ENCODE assay signal across 19 cellular contexts in the genomic region with DNA sequence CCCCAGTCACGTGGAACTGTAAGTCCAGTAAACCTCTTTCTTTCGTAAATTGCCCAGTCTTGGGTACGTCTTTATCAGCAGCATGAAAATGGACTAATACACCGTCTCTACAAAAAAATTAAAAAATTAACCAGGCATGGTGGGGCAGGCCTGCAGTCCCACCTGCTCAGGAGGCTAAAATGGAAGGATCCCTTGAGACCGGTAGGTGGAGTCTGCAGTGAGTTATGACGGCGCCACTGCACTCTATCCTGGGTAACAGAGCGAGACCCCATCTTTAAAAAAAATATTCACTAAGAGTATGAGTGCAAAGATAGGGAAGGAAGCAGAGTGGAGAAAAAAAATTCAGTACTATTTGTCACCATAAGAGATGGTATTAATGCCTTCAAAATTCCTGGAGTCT. TPM values are rescaled to one million over a fixed set of nuclear protein-coding genes. Genes with fewer than 3 reads are reported as not detected.
DNase-seq lines count a peak whose midpoint lies in the region; ATAC-seq and TF ChIP-seq lines count a peak whose summit lies in the region.
"Had no signal": no experiment of that assay in that cellular context is flagged by ENCODE, and none has a peak within 500 bp of the region (broad histone marks: within the 10 kb centered on the region; RNA-seq: fewer than 3 reads in every experiment).

No MANE protein-coding gene starts in this region.

- no peak for TF ChIP-seq CTCF in CD14-positive monocyte (IDR thresholded peaks at IDR 0.05)
- TF ChIP-seq CTCF in Calu3 (IDR thresholded peaks at IDR 0.05; ENCODE audit: unreplicated experiment), result no peak

- intact Hi-C loops in CD14-positive monocyte (cut with micrococcal nuclease) (loop anchor here in 1 of 2 donors (10.0 kb wide), 1 partner anchor 54 kb away; a partner anchor contains a TSS), Calu3 (cut with micrococcal nuclease; ENCODE audit: unreplicated experiment) (no loop called here), sciatic nerve (cut with DNase I) (no loop called here)
- intact Hi-C loops in activated T-helper 2 cell treated with anti-CD3 and anti-CD28 coated beads, Interferon-gamma antibody, Interleukin-2, Interleukin-4, amounts not matched to agents 10 μg/mL and 5 μg/mL and 100 μg/mL, durations not matched to agents 14 hours and 24 hours and 36 hours (cut with micrococcal nuclease), result no loop called here

- ATAC-seq in naive B cell (ENCODE audit: low read depth in 2 of 2) (peak; percentile 81 to 87), sciatic nerve (no peak), GM18517 (IDR thresholded peaks at IDR 0.05; ENCODE audit: unreplicated experiment) (no peak)

- H3K4me3 Mint-ChIP-seq in CD14-positive monocyte (no peak overlapping the region), Calu3 (ENCODE audit: low read depth, unreplicated experiment) (no peak overlapping the region), naive B cell (peak overlapping the region in 3 of 8 donors; percentile 38 to 78 (median 45))
- H3K4me3 Mint-ChIP-seq in activated T-helper 2 cell treated with anti-CD3 and anti-CD28 coated beads, Interferon-gamma antibody, Interleukin-2, Interleukin-4, amounts not matched to agents 10 μg/mL and 5 μg/mL and 100 μg/mL, durations not matched to agents 14 hours and 24 hours and 36 hours (ENCODE audit: low read depth), result no peak overlapping the region
- H3K4me3 Mint-ChIP-seq: CD4-positive, CD25-positive, alpha-beta regulatory T cell had no signal

- CTCF ChIA-PET in Calu3 (lab: Charles Lee), result no interaction called here

- no peaks in the 10 kb centered on the region for H3K27me3 Mint-ChIP-seq in CD14-positive monocyte (ENCODE audit: low read depth in 3 of 3)
- H3K27me3 Mint-ChIP-seq in Calu3 (ENCODE audit: unreplicated experiment), result no peaks in the 10 kb centered on the region
- H3K27me3 Mint-ChIP-seq in activated T-helper 2 cell treated with anti-CD3 and anti-CD28 coated beads, Interferon-gamma antibody, Interleukin-2, Interleukin-4, amounts not matched to agents 10 μg/mL and 5 μg/mL and 100 μg/mL, durations not matched to agents 14 hours and 24 hours and 36 hours (ENCODE audit: low read depth), result no peaks in the 10 kb centered on the region
- no peaks in the 10 kb centered on the region for H3K27me3 Mint-ChIP-seq in naive B cell
- H3K27me3 Mint-ChIP-seq: CD4-positive, CD25-positive, alpha-beta regulatory T cell had no signal

- H3K36me3 Mint-ChIP-seq in CD14-positive monocyte (peaks cover 46 to 60% of the 10 kb centered on the region in 2 donors), Calu3 (ENCODE audit: insufficient read depth, unreplicated experiment) (peaks cover 66% of the 10 kb centered on the region), naive B cell (peaks cover 7 to 15% of the 10 kb centered on the region in 2 donors)
- H3K36me3 Mint-ChIP-seq in activated T-helper 2 cell treated with anti-CD3 and anti-CD28 coated beads, Interferon-gamma antibody, Interleukin-2, Interleukin-4, amounts not matched to agents 10 μg/mL and 5 μg/mL and 100 μg/mL, durations not matched to agents 14 hours and 24 hours and 36 hours (ENCODE audit: low read depth), result peaks cover 56% of the 10 kb centered on the region

- H3K9me3 Mint-ChIP-seq in CD14-positive monocyte (peaks cover 0 to 4% (median 0%) of the 10 kb centered on the region in 7 donors), Calu3 (ENCODE audit: low read depth, unreplicated experiment) (no peaks in the 10 kb centered on the region), naive B cell (peaks cover 0 to 6% (median 4%) of the 10 kb centered on the region in 7 donors)
- no peaks in the 10 kb centered on the region for H3K9me3 Mint-ChIP-seq in activated T-helper 2 cell treated with anti-CD3 and anti-CD28 coated beads, Interferon-gamma antibody, Interleukin-2, Interleukin-4, amounts not matched to agents 10 μg/mL and 5 μg/mL and 100 μg/mL, durations not matched to agents 14 hours and 24 hours and 36 hours
- H3K9me3 Mint-ChIP-seq: CD4-positive, CD25-positive, alpha-beta regulatory T cell had no signal

- DNase-seq in CD14-positive monocyte (ENCODE audit: low spot score) (no peak), Calu3 (no peak), naive B cell (peak; percentile 15), NCI-H1694 treated with DMSO at 0.1 percent for 48 hours (lab: John Stamatoyannopoulos, UW) (no peak), GDM1 (lab: John Stamatoyannopoulos, UW) (no peak), sciatic nerve (ENCODE audit: low spot score) (no peak)
- DNase-seq in activated T-helper 2 cell treated with anti-CD3 and anti-CD28 coated beads, Interferon-gamma antibody, Interleukin-2, Interleukin-4, amounts not matched to agents 10 μg/mL and 5 μg/mL and 100 μg/mL, durations not matched to agents 14 hours and 24 hours and 36 hours (ENCODE audit: low spot score), result no peak
- DNase-seq: AML-193; CD4-positive, CD25-positive, alpha-beta regulatory T cell; DMS53; KG1; NCI-H187; NCI-H2107; NCI-H510A treated with DMSO at 0.1 percent for 48 hours; NCI-H774; OCI-M1; Right ventricle myocardium superior; SW 1271 had no signal

- BruUV-seq in Calu3 (replicated peaks; lab: Mats Ljungman, UMichigan), result no TSS peak

- H3K4me1 Mint-ChIP-seq in CD14-positive monocyte (peaks cover 9% of the 10 kb centered on the region), Calu3 (ENCODE audit: low read depth, unreplicated experiment) (peaks cover 14% of the 10 kb centered on the region), naive B cell (peaks cover 18 to 73% (median 39%) of the 10 kb centered on the region in 3 donors)
- peaks cover 20% of the 10 kb centered on the region for H3K4me1 Mint-ChIP-seq in activated T-helper 2 cell treated with anti-CD3 and anti-CD28 coated beads, Interferon-gamma antibody, Interleukin-2, Interleukin-4, amounts not matched to agents 10 μg/mL and 5 μg/mL and 100 μg/mL, durations not matched to agents 14 hours and 24 hours and 36 hours (ENCODE audit: low read depth)

- H3K27ac Mint-ChIP-seq in CD14-positive monocyte, result peak overlapping the region in 4 of 7 donors; percentile 3 to 81 (median 28)
- peak overlapping the region; percentile 25 for H3K27ac Mint-ChIP-seq in Calu3 (ENCODE audit: unreplicated experiment)
- peak overlapping the region; percentile 30 for H3K27ac Mint-ChIP-seq in activated T-helper 2 cell treated with anti-CD3 and anti-CD28 coated beads, Interferon-gamma antibody, Interleukin-2, Interleukin-4, amounts not matched to agents 10 μg/mL and 5 μg/mL and 100 μg/mL, durations not matched to agents 14 hours and 24 hours and 36 hours
- peak overlapping the region in 5 of 6 donors; percentile 63 to 94 (median 89) for H3K27ac Mint-ChIP-seq in naive B cell

RNA-seq across cellular contexts. Expression of a gene that starts 25.6 kb away (rescaled TPM):
- polyA plus RNA-seq in CD14-positive monocyte, result 100 to 1,000 TPM; 154 to 166 TPM
- 214 and 243 TPM in 2 replicates for total RNA-seq in Calu3 (2022)
- total RNA-seq in activated T-helper 2 cell treated with anti-CD3 and anti-CD28 coated beads, Interferon-gamma antibody, Interleukin-2, Interleukin-4, amounts not matched to agents 10 μg/mL and 5 μg/mL and 100 μg/mL, durations not matched to agents 14 hours and 24 hours and 36 hours, result 115 and 117 TPM in 2 replicates
- 100 to 1,000 TPM; 107 to 142 (median 130) TPM for polyA plus RNA-seq in naive B cell (ENCODE audit: low read depth in 6 of 6)
- 119 TPM for total RNA-seq in sciatic nerve

RNA-seq across cellular contexts. Expression of a gene that starts 32.3 kb away (rescaled TPM):
- under 1 TPM; 0.45 to 0.81 TPM for polyA plus RNA-seq in CD14-positive monocyte
- 10.9 and 16.6 TPM in 2 replicates for total RNA-seq in Calu3 (2022)
- total RNA-seq in activated T-helper 2 cell treated with anti-CD3 and anti-CD28 coated beads, Interferon-gamma antibody, Interleukin-2, Interleukin-4, amounts not matched to agents 10 μg/mL and 5 μg/mL and 100 μg/mL, durations not matched to agents 14 hours and 24 hours and 36 hours, result 2.5 and 3.0 TPM in 2 replicates
- 1 to 10 TPM; 3.1 to 8.2 (median 3.6) TPM for polyA plus RNA-seq in naive B cell (ENCODE audit: low read depth in 6 of 6)
- 15.4 TPM for total RNA-seq in sciatic nerve

RNA-seq across cellular contexts. Expression of a gene that starts 36.3 kb away (rescaled TPM):
- polyA plus RNA-seq in CD14-positive monocyte (10 to 100 TPM; 12.1 to 14.3 TPM), naive B cell (ENCODE audit: low read depth in 6 of 6) (10 to 100 TPM; 15.0 to 22.2 (median 18.0) TPM)
- total RNA-seq in Calu3 (2022) (53.1 and 53.3 TPM in 2 replicates), sciatic nerve (29.5 TPM)
- total RNA-seq in activated T-helper 2 cell treated with anti-CD3 and anti-CD28 coated beads, Interferon-gamma antibody, Interleukin-2, Interleukin-4, amounts not matched to agents 10 μg/mL and 5 μg/mL and 100 μg/mL, durations not matched to agents 14 hours and 24 hours and 36 hours, result 20.5 and 21.3 TPM in 2 replicates

RNA-seq across cellular contexts. Expression of a gene that starts 58.0 kb away (rescaled TPM):
- 1 to 10 TPM; 2.8 to 5.0 TPM for polyA plus RNA-seq in CD14-positive monocyte
- 49.5 and 49.6 TPM in 2 replicates for total RNA-seq in Calu3 (2022)
- total RNA-seq in activated T-helper 2 cell treated with anti-CD3 and anti-CD28 coated beads, Interferon-gamma antibody, Interleukin-2, Interleukin-4, amounts not matched to agents 10 μg/mL and 5 μg/mL and 100 μg/mL, durations not matched to agents 14 hours and 24 hours and 36 hours, result 29.3 and 31.3 TPM in 2 replicates
- polyA plus RNA-seq in naive B cell (ENCODE audit: low read depth in 6 of 6), result 10 to 100 TPM in 1 of 6 donors, 1 to 10 TPM in 5; 2.2 to 21.4 (median 8.5) TPM
- total RNA-seq in sciatic nerve, result 34.8 TPM

Comparison
In these comparisons a context has a peak if more than half of its experiments do, and no peak if none do; other contexts are left out.
1. H3K27ac Mint-ChIP-seq: peak in every context shown above with its lines; median percentile 89 in naive B cell; 30 in activated T-helper 2 cell treated with anti-CD3 and anti-CD28 coated beads, Interferon-gamma antibody, Interleukin-2, Interleukin-4, amounts not matched to agents 10 μg/mL and 5 μg/mL and 100 μg/mL, durations not matched to agents 14 hours and 24 hours and 36 hours; 28 in CD14-positive monocyte; 25 in Calu3.
2. ATAC-seq: peak in naive B cell (2 of 2); none in sciatic nerve (single experiment) and GM18517 (single experiment).